8 cellular contexts compared by ENCODE assay signal in the genomic region with DNA sequence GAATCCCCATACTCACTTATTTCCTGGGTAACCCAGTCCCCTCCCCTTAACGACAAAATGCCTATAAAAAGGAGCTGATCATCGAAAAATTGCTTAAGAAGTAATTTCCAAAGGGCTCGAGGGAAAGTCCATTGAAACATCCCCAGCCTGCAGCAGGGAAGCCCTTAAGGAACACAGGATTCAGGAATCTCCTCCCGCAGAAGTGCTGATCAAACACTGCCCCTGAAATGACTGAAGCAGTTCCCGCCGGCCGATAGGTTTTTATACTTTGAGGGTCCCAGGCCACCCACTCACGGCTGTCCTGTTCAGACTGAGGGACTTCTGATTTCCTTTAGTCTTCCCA. TPM values are rescaled to one million over a fixed set of nuclear protein-coding genes. Genes with fewer than 3 reads are reported as not detected.
DNase-seq lines count a peak whose midpoint lies in the region; ATAC-seq and TF ChIP-seq lines count a peak whose summit lies in the region.

No MANE protein-coding gene starts in this region.

- no peak for ATAC-seq in memory B cell (ENCODE audit: low read depth)
- ATAC-seq in GM18520 (IDR thresholded peaks at IDR 0.05; ENCODE audit: unreplicated experiment): no peak
- ATAC-seq in HG03439 (IDR thresholded peaks at IDR 0.05; ENCODE audit: unreplicated experiment): no peak

- TF ChIP-seq CTCF in cardiac muscle cell (IDR thresholded peaks at IDR 0.05; ENCODE audit: low read depth, low read length): no peak
- no peak for TF ChIP-seq CTCF in brain (conservative IDR thresholded peaks at IDR 0.05)

- H3K4me3 ChIP-seq in cardiac muscle cell: peak overlapping the region; percentile 80

- H3K27me3 Mint-ChIP-seq in brain: peaks cover 17% of the 10 kb centered on the region
- no peaks in the 10 kb centered on the region for H3K27me3 Mint-ChIP-seq in memory B cell

- H3K4me1 ChIP-seq in cardiac muscle cell (ENCODE audit: low read depth): peaks cover 35% of the 10 kb centered on the region

- DNase-seq in cardiac muscle cell (ENCODE audit: low read depth in 1 of 2, low spot score in 1 of 2) (no peak), cardiac septum (ENCODE audit: low spot score) (no peak), memory B cell (ENCODE audit: low spot score in 2 of 2) (no peak), GDM1 (lab: John Stamatoyannopoulos, UW) (no peak), cerebellum (ENCODE audit: low spot score) (no peak)

- H3K4me3 Mint-ChIP-seq in brain (peak overlapping the region; percentile 95 to 100 (median 100)), memory B cell (peak overlapping the region; percentile 98)

- peak overlapping the region; percentile 96 for H3K27ac ChIP-seq in cardiac muscle cell

- H3K9me3 ChIP-seq in cardiac muscle cell (ENCODE audit: low read depth): no peaks in the 10 kb centered on the region

- H3K4me1 Mint-ChIP-seq in brain (peaks cover 65% of the 10 kb centered on the region), memory B cell (peaks cover 30% of the 10 kb centered on the region)

- intact Hi-C loops in cardiac septum (cut with DNase I): no loop called here

- peaks cover 19% of the 10 kb centered on the region for H3K36me3 Mint-ChIP-seq in brain
- peaks cover 8% of the 10 kb centered on the region for H3K36me3 Mint-ChIP-seq in memory B cell

- H3K27ac Mint-ChIP-seq in brain: peak overlapping the region; percentile 99 to 100 (median 100)
- H3K27ac Mint-ChIP-seq in memory B cell: peak overlapping the region; percentile 96

- H3K27me3 ChIP-seq in cardiac muscle cell: no peaks in the 10 kb centered on the region

- H3K9me3 Mint-ChIP-seq in brain (peaks cover 0 to 5% (median 0%) of the 10 kb centered on the region in 5 experiments), memory B cell (no peaks in the 10 kb centered on the region)

- no peaks in the 10 kb centered on the region for H3K36me3 ChIP-seq in cardiac muscle cell

RNA-seq across cellular contexts. Expression of a gene that starts 0.6 kb away (rescaled TPM):
- total RNA-seq in cardiac muscle cell: 8.2 and 8.8 TPM in 2 replicates
- polyA plus RNA-seq in cardiac muscle cell: 4.6 and 5.2 TPM in 2 replicates
- 5.5 TPM for total RNA-seq in cardiac septum
- 6.6 TPM for polyA plus RNA-seq in brain (ENCODE audit: insufficient read depth, low read depth, low replicate concordance)
- total RNA-seq in cerebellum: 11.9 TPM

RNA-seq across cellular contexts. Expression of a gene that starts 26.6 kb away (rescaled TPM):
- total RNA-seq in cardiac muscle cell: 45.1 and 45.3 TPM in 2 replicates
- polyA plus RNA-seq in cardiac muscle cell: 54.2 and 62.2 TPM in 2 replicates
- total RNA-seq in cardiac septum: 14.5 TPM
- 23.4 TPM for polyA plus RNA-seq in brain (ENCODE audit: insufficient read depth, low read depth, low replicate concordance)
- 21.3 TPM for total RNA-seq in cerebellum

RNA-seq across cellular contexts. Expression of a gene that starts 27.6 kb away (rescaled TPM):
- total RNA-seq in cardiac muscle cell (1,318 and 1,367 TPM in 2 replicates), cardiac septum (407 TPM), cerebellum (349 TPM)
- polyA plus RNA-seq in cardiac muscle cell (335 and 434 TPM in 2 replicates), brain (ENCODE audit: insufficient read depth, low read depth, low replicate concordance) (3,352 TPM)

RNA-seq across cellular contexts. Expression of a gene that starts 27.7 kb away (rescaled TPM):
- total RNA-seq in cardiac muscle cell (32.6 and 39.4 TPM in 2 replicates), cardiac septum (24.4 TPM), cerebellum (22.0 TPM)
- polyA plus RNA-seq in cardiac muscle cell (37.1 and 39.7 TPM in 2 replicates), brain (ENCODE audit: insufficient read depth, low read depth, low replicate concordance) (29.4 TPM)
